In the genomic region with DNA sequence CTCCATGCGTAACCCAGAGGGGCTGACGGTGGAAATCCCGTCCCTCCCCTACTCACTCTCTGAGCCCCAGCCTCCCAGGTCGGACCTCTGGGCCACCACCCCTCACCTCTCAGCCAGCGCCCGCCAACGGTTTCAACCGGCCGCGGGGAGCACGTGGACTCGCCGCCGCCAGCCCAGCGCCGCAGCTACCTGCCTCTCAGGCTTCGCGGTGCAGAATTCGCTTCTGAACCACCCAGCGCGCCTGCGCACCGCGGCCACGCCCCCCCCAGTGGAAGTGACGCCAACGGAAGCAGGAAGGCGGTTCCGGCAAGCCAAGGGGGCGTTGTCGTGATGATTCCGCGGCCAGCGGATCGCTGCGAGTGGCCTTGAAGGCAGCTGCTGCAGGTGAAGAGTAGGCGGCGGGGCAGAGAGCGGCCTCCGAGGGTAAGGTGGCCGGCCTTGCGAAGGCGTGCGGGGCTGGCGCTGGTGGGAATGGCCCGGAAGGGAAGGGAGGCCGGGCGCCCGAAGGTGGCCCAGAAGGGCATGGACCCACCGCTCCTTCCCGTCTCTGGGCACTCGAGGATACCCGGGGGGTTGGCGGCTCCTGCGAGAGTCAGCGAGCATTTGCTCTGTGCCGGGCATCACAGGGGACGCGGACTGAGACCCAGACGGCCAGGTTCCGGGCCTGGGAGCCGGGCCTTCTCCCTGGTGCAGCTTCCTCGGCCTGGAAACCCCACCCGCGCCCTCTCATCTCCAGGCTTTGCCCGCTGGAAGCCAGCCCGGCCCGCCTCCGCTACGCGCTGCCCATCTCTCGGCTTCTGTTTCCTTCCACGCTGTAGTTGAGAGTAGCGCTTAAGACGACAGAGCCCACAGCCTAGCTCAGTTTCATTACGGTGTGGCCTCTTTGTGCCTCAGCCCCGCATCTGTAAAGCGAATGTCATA, we compare ENCODE assay signal across 8 cellular contexts. TPM values are rescaled to one million over a fixed set of nuclear protein-coding genes. Genes with fewer than 3 reads are reported as not detected.
A peak's percentile ranks its signal among the peaks of the same experiment; 100 is the strongest.
DNase-seq lines count a peak whose midpoint lies in the region; ATAC-seq lines count a peak whose summit lies in the region.

Gene LYAR (minus strand): TSS at position 225 of the 921 bp plus-strand sequence. CDS start 6,412 bp downstream, outside the sequence.
Gene ZBTB49 (plus strand): TSS at position 322 of the 921 bp plus-strand sequence. CDS start 9,695 bp downstream, outside the sequence.

- no peaks in the 10 kb centered on the region for H3K36me3 ChIP-seq in endocrine pancreas (ENCODE audit: control insufficient read depth, insufficient read depth, low read length)

- H3K4me3 ChIP-seq in endocrine pancreas (ENCODE audit: control insufficient read depth, insufficient read depth, low read length), result peak within 1 kb of the TSS; percentile 84

- peak; percentile 88 for DNase-seq in COR-L47 (lab: John Stamatoyannopoulos, UW)
- peak; percentile 61 for DNase-seq in HS-27A (ENCODE audit: low read depth)
- peak; percentile 82 to 88 for DNase-seq in NOMO-1 (lab: John Stamatoyannopoulos, UW; ENCODE audit: unreplicated experiment in 2 of 2)
- DNase-seq in activated CD8-positive, alpha-beta memory T cell treated with anti-CD3 and anti-CD28 coated beads, Interleukin-2, amount 50 U/mL, for 1 hour (ENCODE audit: extremely low read depth), result peak; percentile 84
- DNase-seq in mesenteric fat pad (ENCODE audit: low spot score), result peak; percentile 98
- DNase-seq in stimulated activated CD8-positive, alpha-beta memory T cell treated with anti-CD3 and anti-CD28 coated beads, Interleukin-12 subunit alpha, Interleukin-12 subunit beta, amount 100 ng/mL, for 4 hours (ENCODE audit: low read depth), result peak; percentile 94

- no peaks in the 10 kb centered on the region for H3K9me3 ChIP-seq in endocrine pancreas (ENCODE audit: control insufficient read depth, low read length)

- peaks cover 8% of the 10 kb centered on the region for H3K4me1 ChIP-seq in endocrine pancreas (ENCODE audit: control insufficient read depth, insufficient read depth, low read length)

- ATAC-seq in GM19467 (IDR thresholded peaks at IDR 0.05; ENCODE audit: unreplicated experiment), result peak; percentile 82

- H3K9ac ChIP-seq in endocrine pancreas (ENCODE audit: control insufficient read depth, insufficient read depth, low read length), result peak within 1 kb of the TSS; percentile 83

- H3K27me3 ChIP-seq in endocrine pancreas (ENCODE audit: control insufficient read depth, insufficient read depth, low read length), result no peaks in the 10 kb centered on the region

RNA-seq across cellular contexts. Expression of gene LYAR, which starts in this region (rescaled TPM):
- total RNA-seq in mesenteric fat pad, result 18.2 TPM

RNA-seq across cellular contexts. Expression of gene ZBTB49, which starts in this region (rescaled TPM):
- total RNA-seq in mesenteric fat pad, result 3.8 TPM

Comparison
In these comparisons a context has a peak if more than half of its experiments do, and no peak if none do; other contexts are left out.
1. Peak in every context shown above with its lines: DNase-seq, ATAC-seq and H3K4me3 ChIP-seq.